Comparison of ENCODE assay signal across 8 cellular contexts in the genomic region with DNA sequence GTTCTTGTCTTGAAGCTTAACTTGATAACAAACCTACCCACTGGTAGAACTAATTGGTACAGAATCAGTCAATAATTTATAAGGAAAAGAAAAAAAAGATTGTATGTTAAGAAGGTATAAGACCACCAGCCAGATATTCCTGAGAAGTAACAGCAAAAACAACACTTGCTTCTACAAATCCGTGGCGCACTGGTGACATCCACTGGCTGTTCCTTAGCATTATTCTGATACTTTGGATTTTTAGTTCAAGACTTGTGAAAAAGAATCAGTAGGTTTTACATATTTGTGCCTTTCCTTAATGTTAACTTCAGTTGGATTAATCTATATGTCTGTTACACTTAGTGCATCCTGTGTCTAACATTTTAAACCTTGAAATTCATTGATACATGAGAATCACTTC.
DNase-seq lines count a peak whose midpoint lies in the region; ATAC-seq and TF ChIP-seq lines count a peak whose summit lies in the region.

No MANE protein-coding gene starts in this region.

- H3K9me2 ChIP-seq in hepatocyte (replicated peaks; ENCODE audit: insufficient read depth) (no peaks in the 10 kb centered on the region), Karpas-422 (replicated peaks; ENCODE audit: insufficient read depth, low read length) (no peaks in the 10 kb centered on the region)

- H4K20me1 ChIP-seq in hepatocyte (ENCODE audit: insufficient read depth, poor library complexity, severe bottlenecking) (no peaks in the 10 kb centered on the region), Karpas-422 (ENCODE audit: insufficient read depth, low read depth, low read length) (no peaks in the 10 kb centered on the region)

- 33 to 40% (median 36%) methylated on average over 2 of the region's 2 CpGs for WGBS in heart left ventricle, 4 donors
- 10% methylated on average over 2 of the region's 2 CpGs for WGBS in hepatocyte (ENCODE audit: low lambda C conversion rate, missing lambda C conversion rate)

- H2AFZ ChIP-seq in hepatocyte (no peak overlapping the region), Karpas-422 (ENCODE audit: low read length) (no peak overlapping the region)

- H3K27me3 ChIP-seq in heart left ventricle (no peaks in the 10 kb centered on the region), SJCRH30 (no peaks in the 10 kb centered on the region), hepatocyte (no peaks in the 10 kb centered on the region), upper lobe of right lung (no peaks in the 10 kb centered on the region), Karpas-422 (ENCODE audit: low read length) (no peaks in the 10 kb centered on the region)

- no peak overlapping the region for H3K4me3 ChIP-seq in heart left ventricle
- H3K4me3 ChIP-seq in SJCRH30: no peak overlapping the region
- no peak overlapping the region for H3K4me3 ChIP-seq in hepatocyte
- no peak overlapping the region for H3K4me3 ChIP-seq in upper lobe of right lung
- no peak overlapping the region for H3K4me3 ChIP-seq in Karpas-422 (ENCODE audit: low read length)

- TF ChIP-seq POLR2A in heart left ventricle (IDR thresholded peaks at IDR 0.05): no peak

- H3K4me1 ChIP-seq in heart left ventricle: no peaks in the 10 kb centered on the region
- no peaks in the 10 kb centered on the region for H3K4me1 ChIP-seq in SJCRH30
- H3K4me1 ChIP-seq in hepatocyte (ENCODE audit: insufficient read depth): no peaks in the 10 kb centered on the region
- no peaks in the 10 kb centered on the region for H3K4me1 ChIP-seq in upper lobe of right lung
- H3K4me1 ChIP-seq in Karpas-422 (ENCODE audit: low read length): no peaks in the 10 kb centered on the region

- TF ChIP-seq CTCF in heart left ventricle (IDR thresholded peaks at IDR 0.05): peak; percentile 15 to 59 (median 47)
- peak; percentile 64 for TF ChIP-seq CTCF in hepatocyte (IDR thresholded peaks at IDR 0.05; ENCODE audit: poor library complexity)
- TF ChIP-seq CTCF in upper lobe of right lung (IDR thresholded peaks at IDR 0.05): peak; percentile 39

- H3K4me2 ChIP-seq in hepatocyte (no peak overlapping the region), Karpas-422 (ENCODE audit: low read depth, low read length, poor library complexity, severe bottlenecking) (no peak overlapping the region)

- intact Hi-C loops in heart left ventricle (cut with DNase I): loop anchor here in 5 of 10 donors (5.0 to 10.0 kb wide), 4 partner anchors 1135 to 1297 kb away; no protein-coding TSS in a partner anchor
- intact Hi-C loops in Right ventricle myocardium inferior (cut with DNase I): loop anchor here (5.0 kb wide), 1 partner anchor 1297 kb away; no protein-coding TSS in a partner anchor
- intact Hi-C loops in upper lobe of right lung (cut with DNase I): no loop called here

- H3K79me2 ChIP-seq in hepatocyte (no peaks in the 10 kb centered on the region), Karpas-422 (ENCODE audit: low read length) (no peaks in the 10 kb centered on the region)

- H3K36me3 ChIP-seq in heart left ventricle: no peaks in the 10 kb centered on the region
- no peaks in the 10 kb centered on the region for H3K36me3 ChIP-seq in SJCRH30
- no peaks in the 10 kb centered on the region for H3K36me3 ChIP-seq in hepatocyte (replicated peaks; ENCODE audit: insufficient read depth, low read depth)
- H3K36me3 ChIP-seq in upper lobe of right lung: no peaks in the 10 kb centered on the region
- no peaks in the 10 kb centered on the region for H3K36me3 ChIP-seq in Karpas-422 (ENCODE audit: insufficient read depth, low read length)

- ATAC-seq in heart left ventricle (no peak), Right ventricle myocardium inferior (no peak), upper lobe of right lung (no peak), GM21447 (IDR thresholded peaks at IDR 0.05; ENCODE audit: unreplicated experiment) (no peak)

- H3K27ac ChIP-seq in heart left ventricle: no peak overlapping the region
- H3K27ac ChIP-seq in SJCRH30: no peak overlapping the region
- H3K27ac ChIP-seq in hepatocyte: no peak overlapping the region
- no peak overlapping the region for H3K27ac ChIP-seq in upper lobe of right lung
- no peak overlapping the region for H3K27ac ChIP-seq in Karpas-422 (ENCODE audit: low read length)

- no peak overlapping the region for H3K9ac ChIP-seq in Karpas-422 (ENCODE audit: low read length)

- DNase-seq in heart left ventricle: peak in 1 of 5 donors; percentile 15
- DNase-seq in Right ventricle myocardium inferior (ENCODE audit: missing footprints): no peak
- peak; percentile 4 to 47 for DNase-seq in SJCRH30
- peak; percentile 47 for DNase-seq in hepatocyte (ENCODE audit: low spot score)
- DNase-seq in upper lobe of right lung: no peak
- DNase-seq in Karpas-422: no peak
- DNase-seq in GF-D8 (lab: John Stamatoyannopoulos, UW): no peak

- H3K9me3 ChIP-seq in heart left ventricle: no peaks in the 10 kb centered on the region
- no peaks in the 10 kb centered on the region for H3K9me3 ChIP-seq in SJCRH30 (replicated peaks)
- H3K9me3 ChIP-seq in hepatocyte (ENCODE audit: low read depth): no peaks in the 10 kb centered on the region
- no peaks in the 10 kb centered on the region for H3K9me3 ChIP-seq in upper lobe of right lung
- H3K9me3 ChIP-seq in Karpas-422 (ENCODE audit: low read length): no peaks in the 10 kb centered on the region

Comparison
In these comparisons a context has a peak if more than half of its experiments do, and no peak if none do; other contexts are left out.
1. DNase-seq: peak in SJCRH30 (2 of 2) and hepatocyte (single experiment); none in Right ventricle myocardium inferior (single experiment), upper lobe of right lung (single experiment), Karpas-422 (single experiment) and GF-D8 (single experiment).
2. Peak in every context shown above with its lines, with median percentiles within 50 percentile points of each other: CTCF ChIP-seq.